Comparison of ENCODE assay signal across 8 cellular contexts in genomic region chr5:137754236-137754960, GRCh38.
DNase-seq lines count a peak whose midpoint lies in the region; ATAC-seq and TF ChIP-seq lines count a peak whose summit lies in the region.

Gene HNRNPA0, minus strand, starts transcription at chr5:137754363. Its CDS starts 297 bp downstream, at chr5:137754066.

- peak; percentile 79 for ATAC-seq in GM19023 (IDR thresholded peaks at IDR 0.05; ENCODE audit: unreplicated experiment)
- peak; percentile 75 for ATAC-seq in HG03280 (IDR thresholded peaks at IDR 0.05; ENCODE audit: unreplicated experiment)

- DNase-seq in AG09309 (ENCODE audit: low read depth) (peak; percentile 87), NCI-H345 treated with DMSO at 0.1 percent for 48 hours (lab: John Stamatoyannopoulos, UW; ENCODE audit: unreplicated experiment) (peak; percentile 94), islet precursor cell (peak; percentile 98)
- DNase-seq in activated CD4-positive, CD25-positive, alpha-beta regulatory T cell (lab: John Stamatoyannopoulos, UW) = peak; percentile 91 to 96 (median 94)
- peak; percentile 98 for DNase-seq in central memory CD4-positive, alpha-beta T cell
- DNase-seq in stimulated activated CD4-positive, alpha-beta T cell treated with anti-CD3 and anti-CD28 coated beads, Interleukin-12 subunit alpha, Interleukin-12 subunit beta, amount 100 ng/mL, for 48 hours (ENCODE audit: low read depth in 2 of 3, low spot score in 1 of 3) = peak; percentile 93 to 95 (median 94)

- TF ChIP-seq CTCF in AG09309 (IDR thresholded peaks at IDR 0.05; ENCODE audit: control insufficient read depth, insufficient read depth, low read depth, low read length, missing control alignments) = no peak

- H3K4me3 ChIP-seq in AG09309 (ENCODE audit: control insufficient read depth, low read depth, low read length) = peak within 1 kb of the TSS; percentile 87

Comparison
In these comparisons a context has a peak if more than half of its experiments do, and no peak if none do; other contexts are left out.
1. Peak in every context shown above with its lines: DNase-seq, ATAC-seq and H3K4me3 ChIP-seq.